In the genomic region with DNA sequence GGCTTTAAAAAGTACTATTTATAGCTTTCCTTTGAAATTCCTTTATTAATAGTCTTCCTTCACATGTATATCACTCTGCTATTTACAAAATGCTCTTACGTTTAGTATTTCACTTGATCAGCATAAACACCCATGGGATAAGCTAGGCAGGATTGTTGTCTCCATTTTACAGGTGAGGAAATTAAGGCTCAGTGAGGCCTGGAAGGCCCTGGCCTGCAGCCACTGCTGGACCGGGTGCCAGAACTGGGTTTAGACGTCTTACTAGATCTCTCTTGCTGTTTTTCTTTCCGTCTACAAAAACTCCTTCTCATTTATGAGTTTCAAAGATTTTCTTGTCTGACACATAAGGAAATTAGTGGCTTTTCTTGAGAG, we compare ENCODE assay signal across 9 cellular contexts.
A peak's percentile ranks its signal among the peaks of the same experiment; 100 is the strongest.
DNase-seq lines count a peak whose midpoint lies in the region; ATAC-seq and TF ChIP-seq lines count a peak whose summit lies in the region.
"Had no signal": no experiment of that assay in that cellular context is flagged by ENCODE, and none has a peak within 500 bp of the region (broad histone marks: within the 10 kb centered on the region; RNA-seq: fewer than 3 reads in every experiment).

No MANE protein-coding gene starts in this region.

- H3K4me1 ChIP-seq in Peyer's patch (peaks cover 0 to 14% (median 4%) of the 10 kb centered on the region in 4 donors), lower lobe of right lung (peaks cover 40% of the 10 kb centered on the region), HAP-1 (peaks cover 5% of the 10 kb centered on the region; the same call in 1 of the 2 replicates)

- H3K27ac ChIP-seq in Peyer's patch, result peak overlapping the region; percentile 17 to 77 (median 58)
- H3K27ac ChIP-seq in lower lobe of right lung, result peak overlapping the region; percentile 53
- H3K27ac ChIP-seq: PC-9 had no signal

- H3K36me3 ChIP-seq in Peyer's patch, result no peaks in the 10 kb centered on the region
- H3K36me3 ChIP-seq in lower lobe of right lung, result no peaks in the 10 kb centered on the region
- no peaks in the 10 kb centered on the region for H3K36me3 ChIP-seq in HAP-1 (replicated peaks)

- TF ChIP-seq CTCF in CD14-positive monocyte (IDR thresholded peaks at IDR 0.05), result no peak
- TF ChIP-seq CTCF in Peyer's patch (IDR thresholded peaks at IDR 0.05), result no peak
- no peak for TF ChIP-seq CTCF in lower lobe of right lung (IDR thresholded peaks at IDR 0.05)

- peaks cover 55% of the 10 kb centered on the region for H3K4me1 Mint-ChIP-seq in CD14-positive monocyte

- H3K27ac Mint-ChIP-seq in CD14-positive monocyte, result peak overlapping the region; percentile 98 to 99 (median 99)

- peak overlapping the region; percentile 2 to 46 for H3K4me3 Mint-ChIP-seq in CD14-positive monocyte

- H3K4me3 ChIP-seq in Peyer's patch (no peak overlapping the region), lower lobe of right lung (no peak overlapping the region), HAP-1 (no peak overlapping the region)
- H3K4me3 ChIP-seq: PC-9 had no signal

- H3K27me3 ChIP-seq in Peyer's patch (no peaks in the 10 kb centered on the region), lower lobe of right lung (ENCODE audit: low read depth) (no peaks in the 10 kb centered on the region), HAP-1 (ENCODE audit: low read depth) (no peaks in the 10 kb centered on the region)

- DNase-seq in CD14-positive monocyte (ENCODE audit: low spot score), result no peak
- no peak for DNase-seq in Peyer's patch
- no peak for DNase-seq in lower lobe of right lung
- DNase-seq in hippocampal formation (lab: John Stamatoyannopoulos, UW), result no peak
- DNase-seq in HAP-1 (ENCODE audit: low spot score in 2 of 2), result no peak
- DNase-seq in HCEC 1CT, result no peak
- DNase-seq: PC-9 had no signal

- H3K9me3 ChIP-seq in Peyer's patch, result no peaks in the 10 kb centered on the region
- H3K9me3 ChIP-seq in lower lobe of right lung, result no peaks in the 10 kb centered on the region
- H3K9me3 ChIP-seq in HAP-1, result no peaks in the 10 kb centered on the region

- H3K36me3 Mint-ChIP-seq in CD14-positive monocyte, result peaks cover 4 to 10% of the 10 kb centered on the region in 2 donors

- intact Hi-C loops in CD14-positive monocyte (cut with micrococcal nuclease) (loop anchor here (2.0 to 10.0 kb wide), 4 partner anchors 37 to 646 kb away; a partner anchor contains a TSS), lower lobe of right lung (cut with DNase I) (no loop called here)

- no peak for TF ChIP-seq POLR2A in Peyer's patch (IDR thresholded peaks at IDR 0.05)

- no peaks in the 10 kb centered on the region for H3K27me3 Mint-ChIP-seq in CD14-positive monocyte (ENCODE audit: low read depth in 3 of 3)

- in situ Hi-C loops in HAP-1 (cut with MboI; ENCODE audit: low sequenced_read_pairs), result no loop called here

- H3K9me3 Mint-ChIP-seq in CD14-positive monocyte, result no peaks in the 10 kb centered on the region

- ATAC-seq in GM21515 (IDR thresholded peaks at IDR 0.05; ENCODE audit: unreplicated experiment) (peak; percentile 28), lower lobe of right lung (peak in 1 of 2 donors; percentile 27), HG02610 (IDR thresholded peaks at IDR 0.05; ENCODE audit: unreplicated experiment) (no peak)
